ENCODE assay signal across 26 cellular contexts in the genomic region with DNA sequence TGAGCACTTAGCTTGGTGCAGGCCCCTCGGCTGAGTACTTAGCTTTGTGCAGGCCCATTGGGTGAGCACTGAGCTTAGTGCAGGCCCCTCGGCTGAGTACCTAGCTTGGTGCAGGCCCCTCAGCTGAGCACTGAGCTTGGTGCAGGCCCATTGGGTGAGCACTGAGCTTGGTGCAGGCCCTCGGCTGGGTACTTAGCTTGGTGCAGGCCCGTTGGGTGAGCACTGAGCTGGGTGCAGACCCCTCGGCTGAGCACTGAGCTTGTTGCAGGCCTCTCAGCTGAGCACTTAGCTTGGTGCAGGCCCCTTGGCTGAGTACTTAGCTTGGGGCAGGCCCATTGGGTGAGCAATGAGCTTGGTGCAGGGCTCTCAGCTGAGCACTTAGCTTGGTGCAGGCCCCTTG.
"Had no signal": no experiment of that assay in that cellular context is flagged by ENCODE, and none has a peak within 500 bp of the region (broad histone marks: within the 10 kb centered on the region; RNA-seq: fewer than 3 reads in every experiment).

No MANE protein-coding gene starts in this region.

- H3K36me3 Mint-ChIP-seq: activated naive CD8-positive, alpha-beta T cell treated with anti-CD3 and anti-CD28 coated beads, Interleukin-2, amount 10 ng/mL, durations not matched to agents 7 days and 5 days; immature natural killer cell; mesothelial cell of epicardium; natural killer cell treated with Interleukin-12 subunit alpha and Interleukin-12 subunit beta and Interleukin-15 and Interleukin-18, amount 100 ng/mL, for 72 hours had no signal

- H3K36me3 ChIP-seq: left lung, neutrophil, pancreas, right atrium auricular region, stomach, suprapubic skin, tibial nerve, vagina had no signal

- FAIRE-seq: pancreas had no signal

- H3K27ac ChIP-seq: epithelial cell of prostate, hepatocyte, left lung, neutrophil, pancreas, psoas muscle, right atrium auricular region, stomach, suprapubic skin, tibial nerve, vagina had no signal

- H3K4me3 Mint-ChIP-seq: activated CD4-positive, alpha-beta T cell treated with anti-CD3 and anti-CD28 coated beads for 36 hours; activated naive CD8-positive, alpha-beta T cell treated with anti-CD3 and anti-CD28 coated beads, Interleukin-2, amount 10 ng/mL, durations not matched to agents 7 days and 5 days; activated T-cell treated with anti-CD3 and anti-CD28 coated beads, Interleukin-2, amount 50 U/mL, for 4 hours; immature natural killer cell; mesothelial cell of epicardium; natural killer cell treated with Interleukin-12 subunit alpha and Interleukin-12 subunit beta and Interleukin-15 and Interleukin-18, amount 100 ng/mL, for 72 hours had no signal

- H2AFZ ChIP-seq: hepatocyte had no signal

- H3K4me2 ChIP-seq: hepatocyte had no signal

- H3K27me3 Mint-ChIP-seq: activated CD4-positive, alpha-beta T cell treated with anti-CD3 and anti-CD28 coated beads for 36 hours; activated naive CD8-positive, alpha-beta T cell treated with anti-CD3 and anti-CD28 coated beads, Interleukin-2, amount 10 ng/mL, durations not matched to agents 7 days and 5 days had no signal

- H3K4me1 ChIP-seq: left lung, pancreas, right atrium auricular region, suprapubic skin, vagina had no signal

- ATAC-seq: activated CD4-positive, alpha-beta T cell treated with anti-CD3 and anti-CD28 coated beads for 36 hours; left lung; pancreas had no signal

- DNase-seq: activated CD4-positive, alpha-beta T cell treated with anti-CD3 and anti-CD28 coated beads for 36 hours; activated CD4-positive, alpha-beta T cell treated with anti-CD3 and anti-CD28 coated beads, Interleukin-2, amount 50 U/mL, for 48 hours; activated CD8-positive, alpha-beta memory T cell treated with anti-CD3 and anti-CD28 coated beads, Interleukin-2, amount 50 U/mL, for 48 hours; activated naive CD4-positive, alpha-beta T cell treated with Interleukin-2 at 50 U/mL for 16 hours; activated naive CD8-positive, alpha-beta T cell treated with anti-CD3 and anti-CD28 coated beads, Interleukin-2, amount 10 ng/mL, durations not matched to agents 7 days and 5 days; activated T-cell treated with anti-CD3 and anti-CD28 coated beads, Interleukin-2, amount 50 U/mL, for 4 hours; amygdala; cortex of kidney; foreskin melanocyte; glutamatergic neuron; immature natural killer cell; left lung; pancreas; psoas muscle; stimulated activated CD4-positive, alpha-beta T cell treated with anti-CD3 and anti-CD28 coated beads, Interleukin-4, amount 100 ng/mL, for 24 hours; stomach; T-helper 9 cell had no signal

- H3K4me1 Mint-ChIP-seq: activated CD4-positive, alpha-beta T cell treated with anti-CD3 and anti-CD28 coated beads for 36 hours; activated naive CD8-positive, alpha-beta T cell treated with anti-CD3 and anti-CD28 coated beads, Interleukin-2, amount 10 ng/mL, durations not matched to agents 7 days and 5 days; immature natural killer cell; mesothelial cell of epicardium had no signal

- H3K27ac Mint-ChIP-seq: activated CD4-positive, alpha-beta T cell treated with anti-CD3 and anti-CD28 coated beads for 36 hours; activated naive CD8-positive, alpha-beta T cell treated with anti-CD3 and anti-CD28 coated beads, Interleukin-2, amount 10 ng/mL, durations not matched to agents 7 days and 5 days; mesothelial cell of epicardium; natural killer cell treated with Interleukin-12 subunit alpha and Interleukin-12 subunit beta and Interleukin-15 and Interleukin-18, amount 100 ng/mL, for 72 hours had no signal

- H3K9me3 Mint-ChIP-seq: activated naive CD8-positive, alpha-beta T cell treated with anti-CD3 and anti-CD28 coated beads, Interleukin-2, amount 10 ng/mL, durations not matched to agents 7 days and 5 days; activated T-cell treated with anti-CD3 and anti-CD28 coated beads, Interleukin-2, amount 50 U/mL, for 4 hours; immature natural killer cell; mesothelial cell of epicardium; natural killer cell treated with Interleukin-12 subunit alpha and Interleukin-12 subunit beta and Interleukin-15 and Interleukin-18, amount 100 ng/mL, for 72 hours had no signal

- H3K27me3 ChIP-seq: hepatocyte, neutrophil, pancreas, right atrium auricular region, stomach, suprapubic skin, tibial nerve, vagina had no signal

- H3K9me3 ChIP-seq: left lung, neutrophil, pancreas, psoas muscle, right atrium auricular region, stomach, suprapubic skin, tibial nerve, vagina had no signal

- H3K4me3 ChIP-seq: hepatocyte, left lung, pancreas, psoas muscle, right atrium auricular region, stomach, suprapubic skin, tibial nerve, vagina had no signal
